9 cellular contexts compared by ENCODE assay signal in the genomic region with DNA sequence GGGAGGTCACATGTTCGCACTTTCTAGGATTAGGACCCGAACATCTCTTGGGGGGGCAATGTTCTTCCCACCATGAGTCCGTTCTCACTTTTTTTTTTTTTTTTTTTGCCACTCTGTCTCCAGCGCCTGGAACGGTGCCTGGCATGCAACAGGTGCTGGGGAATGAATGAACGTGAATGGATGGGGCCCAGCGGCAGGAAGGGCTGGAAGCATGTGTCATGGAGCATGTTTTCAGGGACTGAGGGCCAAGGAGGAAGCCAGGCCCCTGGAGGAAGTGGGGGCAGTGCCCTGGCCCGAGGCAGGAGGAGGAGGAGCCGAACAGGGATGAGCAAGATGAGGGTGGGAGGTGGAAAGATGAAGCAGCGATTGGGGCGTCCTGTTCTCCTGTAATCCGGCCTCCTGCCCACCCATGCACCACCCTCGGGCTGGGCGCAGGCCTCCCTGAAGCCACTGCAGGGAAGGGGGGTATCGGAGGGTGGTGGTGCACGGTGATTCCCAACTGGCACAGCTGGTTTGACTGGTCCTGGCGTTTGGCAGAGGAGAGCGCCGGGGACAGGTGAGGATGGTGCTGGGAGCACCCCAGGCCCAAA. TPM values are rescaled to one million over a fixed set of nuclear protein-coding genes. Genes with fewer than 3 reads are reported as not detected.
A peak's percentile ranks its signal among the peaks of the same experiment; 100 is the strongest.
DNase-seq lines count a peak whose midpoint lies in the region; ATAC-seq and TF ChIP-seq lines count a peak whose summit lies in the region.
"Had no signal": no experiment of that assay in that cellular context is flagged by ENCODE, and none has a peak within 500 bp of the region (broad histone marks: within the 10 kb centered on the region; RNA-seq: fewer than 3 reads in every experiment).

No MANE protein-coding gene starts in this region.

- no peaks in the 10 kb centered on the region for H3K79me2 ChIP-seq in PC-9 (ENCODE audit: low read depth)
- H3K79me2 ChIP-seq in fibroblast of lung (ENCODE audit: control insufficient read depth, insufficient read depth, low read length) = no peaks in the 10 kb centered on the region

- peaks cover 28% of the 10 kb centered on the region for H3F3A ChIP-seq in PC-9 (ENCODE audit: insufficient read depth, low read depth)

- H3K27me3 ChIP-seq in PC-9 (ENCODE audit: insufficient read depth, low read depth) (no peaks in the 10 kb centered on the region), fibroblast of lung (ENCODE audit: control insufficient read depth, insufficient read depth, low read length) (no peaks in the 10 kb centered on the region), gastrocnemius medialis (no peaks in the 10 kb centered on the region)

- DNase-seq in H4 (ENCODE audit: low spot score) (peak; percentile 52), PC-9 (peak; percentile 96), fibroblast of lung (ENCODE audit: low read depth in 2 of 2) (peak; percentile 11 to 59), gastrocnemius medialis (peak in 1 of 2 donors; percentile 49), middle frontal gyrus (ENCODE audit: extremely low spot score, low spot score) (no peak), NCI-H1048 (lab: John Stamatoyannopoulos, UW) (no peak)
- no peak for DNase-seq in stimulated activated CD4-positive, alpha-beta T cell treated with anti-CD3 and anti-CD28 coated beads, Interleukin-15, amount 100 ng/mL, for 24 hours
- DNase-seq: amygdala had no signal

- H4K20me1 ChIP-seq in PC-9 (ENCODE audit: insufficient read depth) (no peaks in the 10 kb centered on the region), fibroblast of lung (ENCODE audit: control insufficient read depth, extremely low read depth, insufficient read depth, low read length) (no peaks in the 10 kb centered on the region)

- H3K4me3 ChIP-seq in PC-9 (peak overlapping the region; percentile 34; the same call in 1 of the 2 replicates), fibroblast of lung (replicated peaks in 1 of 4; ENCODE audit: control extremely low read depth in 1 of 4, insufficient read depth in 1 of 4, low read depth in 3 of 4, low read length in 4 of 4) (no peak overlapping the region), gastrocnemius medialis (no peak overlapping the region)

- H3K36me3 ChIP-seq in PC-9 (ENCODE audit: low read depth) = no peaks in the 10 kb centered on the region
- H3K36me3 ChIP-seq in fibroblast of lung (ENCODE audit: control insufficient read depth, insufficient read depth, low read length) = no peaks in the 10 kb centered on the region
- no peaks in the 10 kb centered on the region for H3K36me3 ChIP-seq in gastrocnemius medialis

- CTCF ChIA-PET in PC-9 (lab: Charles Lee) = interaction anchor here (0.7 kb wide), 1 partner anchor 170 kb away, joined by 3 read pairs; no protein-coding TSS in a partner anchor

- H3K9me2 ChIP-seq in PC-9 (ENCODE audit: insufficient read depth) = no peaks in the 10 kb centered on the region

- in situ Hi-C loops in gastrocnemius medialis (cut with MboI; ENCODE audit: low sequenced_read_pairs in 4 of 4) = no loop called here

- intact Hi-C loops in PC-9 (cut with micrococcal nuclease; ENCODE audit: unreplicated experiment) = loop anchor here (1.0 kb wide), 1 partner anchor 11 kb away; no protein-coding TSS in a partner anchor
- intact Hi-C loops in gastrocnemius medialis (cut with DNase I; ENCODE audit: low total_unique reads) = no loop called here

- no peak for TF ChIP-seq POLR2A in gastrocnemius medialis (IDR thresholded peaks at IDR 0.05)

- H3K4me2 ChIP-seq in PC-9 = peak overlapping the region; percentile 76
- no peak overlapping the region for H3K4me2 ChIP-seq in fibroblast of lung (ENCODE audit: extremely low read depth, insufficient read depth, low read length)

- H3K9me3 ChIP-seq in PC-9 (ENCODE audit: insufficient read depth, low read depth) (no peaks in the 10 kb centered on the region), fibroblast of lung (ENCODE audit: control insufficient read depth, insufficient read depth, low read depth, low read length) (no peaks in the 10 kb centered on the region), gastrocnemius medialis (no peaks in the 10 kb centered on the region)

- peaks cover 24% of the 10 kb centered on the region for H3K4me1 ChIP-seq in PC-9 (replicated peaks; ENCODE audit: insufficient read depth)
- no peaks in the 10 kb centered on the region for H3K4me1 ChIP-seq in fibroblast of lung (ENCODE audit: control insufficient read depth, extremely low read depth, insufficient read depth, low read length)
- H3K4me1 ChIP-seq in gastrocnemius medialis = peaks cover 3 to 4% of the 10 kb centered on the region in 2 donors

- POLR2A ChIA-PET in PC-9 (lab: Charles Lee; ENCODE audit: unreplicated experiment) = interaction anchor here (0.6 kb wide), 1 partner anchor 287 kb away, joined by 4 read pairs; the partner anchor contains the start of gene CARD8

- no peak overlapping the region for H3K9ac ChIP-seq in fibroblast of lung (ENCODE audit: insufficient read depth, low read length)

- TF ChIP-seq CTCF in PC-9 (conservative IDR thresholded peaks at IDR 0.05) (no peak), fibroblast of lung (conservative IDR thresholded peaks at IDR 0.05 in 1 of 2, IDR thresholded peaks at IDR 0.05 in 1 of 2; ENCODE audit: low read depth in 1 of 2, low read length in 2 of 2) (no peak), gastrocnemius medialis (IDR thresholded peaks at IDR 0.05 in 4 of 5, conservative IDR thresholded peaks at IDR 0.05 in 1 of 5) (no peak)

- H2AFZ ChIP-seq in PC-9 = no peak overlapping the region
- H2AFZ ChIP-seq in fibroblast of lung (ENCODE audit: low read length) = peak overlapping the region; percentile 13

- ATAC-seq in gastrocnemius medialis (peak; percentile 42 to 79), GM21576 (IDR thresholded peaks at IDR 0.05; ENCODE audit: unreplicated experiment) (no peak)

- H3K27ac ChIP-seq in PC-9 (peak overlapping the region; percentile 58), fibroblast of lung (ENCODE audit: insufficient read depth, low read length) (no peak overlapping the region), gastrocnemius medialis (no peak overlapping the region)

- no TSS peak for BruUV-seq in PC-9 (replicated peaks; lab: Mats Ljungman, UMichigan)

RNA-seq across cellular contexts. Expression of gene SULT2B1, which starts 8.8 kb away (rescaled TPM):
- total RNA-seq in H4 (2014; rRNA removed; shearing (Covaris generic)) = 0.23 TPM in 1 of 2 replicates, not detected in the other
- 4.4 and 6.2 TPM in 2 replicates for total RNA-seq in PC-9 (2021)
- 0.33 TPM in 1 of 2 replicates, not detected in the other for total RNA-seq in fibroblast of lung
- 0.10 TPM in 1 of 2 replicates, not detected in the other for polyA plus RNA-seq in fibroblast of lung
- polyA plus RNA-seq in fibroblast of lung (2012) = 0.13 and 0.23 TPM in 2 replicates
- polyA minus RNA-seq in fibroblast of lung (ENCODE audit: low replicate concordance) = not detected in 2 replicates
- total RNA-seq in gastrocnemius medialis = not detected

RNA-seq across cellular contexts. Expression of gene LMTK3, which starts 31.6 kb away (rescaled TPM):
- total RNA-seq in H4 (2014; rRNA removed; shearing (Covaris generic)) = 0.43 TPM in 1 of 2 replicates, not detected in the other
- 13.9 and 19.6 TPM in 2 replicates for total RNA-seq in PC-9 (2021)
- total RNA-seq in fibroblast of lung = under 0.01 and 0.17 TPM in 2 replicates
- 0.01 TPM in 1 of 2 replicates, not detected in the other for polyA plus RNA-seq in fibroblast of lung
- polyA plus RNA-seq in fibroblast of lung (2012) = 0.10 and 0.14 TPM in 2 replicates
- 0.37 TPM in 1 of 2 replicates, not detected in the other for polyA minus RNA-seq in fibroblast of lung (ENCODE audit: low replicate concordance)
- not detected for total RNA-seq in gastrocnemius medialis

Comparison
In these comparisons a context has a peak if more than half of its experiments do, and no peak if none do; other contexts are left out.
1. DNase-seq: peak in H4 (single experiment), PC-9 (2 of 2) and fibroblast of lung (2 of 2); none in middle frontal gyrus (single experiment), stimulated activated CD4-positive, alpha-beta T cell treated with anti-CD3 and anti-CD28 coated beads, Interleukin-15, amount 100 ng/mL, for 24 hours (single experiment) and NCI-H1048 (single experiment).
2. RNA of gene LMTK3, which starts 31.6 kb away (total RNA-seq): 13.9 to 19.6 TPM in PC-9; under 0.01 to 0.17 TPM in fibroblast of lung, 0.43 TPM in H4 and not detected in gastrocnemius medialis; every median in the first group is over 10 times any median in the second.